ENCODE assay signal across 24 cellular contexts in the genomic region with DNA sequence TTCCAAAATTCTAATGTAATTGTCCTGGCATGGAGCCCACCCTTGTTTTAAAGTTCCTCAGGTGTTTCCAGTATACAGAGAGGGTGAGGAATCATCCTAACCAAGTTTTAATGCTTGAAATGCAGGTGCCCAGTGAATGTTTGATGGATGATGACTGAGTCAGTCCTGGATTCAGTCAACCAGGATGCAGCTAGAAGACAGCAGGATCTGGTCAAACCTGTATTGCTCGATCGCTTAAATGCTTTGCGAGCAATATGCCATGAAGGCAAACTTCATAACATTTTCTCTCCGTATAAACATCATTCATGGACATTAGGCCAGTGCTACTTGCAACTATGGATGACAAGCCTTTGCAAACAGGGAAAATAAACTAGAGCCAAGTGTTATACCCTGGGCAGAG.
A peak's percentile ranks its signal among the peaks of the same experiment; 100 is the strongest.
DNase-seq lines count a peak whose midpoint lies in the region; ATAC-seq lines count a peak whose summit lies in the region.
"Had no signal": no experiment of that assay in that cellular context is flagged by ENCODE, and none has a peak within 500 bp of the region (broad histone marks: within the 10 kb centered on the region; RNA-seq: fewer than 3 reads in every experiment).

No MANE protein-coding gene starts in this region.

- ATAC-seq in esophagus mucosa (peak; percentile 35), HG02571 (IDR thresholded peaks at IDR 0.05; ENCODE audit: unreplicated experiment) (no peak)
- ATAC-seq: K562, Panc1 had no signal

- DNase-seq in NCI-H345 (lab: John Stamatoyannopoulos, UW) (peak; percentile 25), NCI-H345 treated with DMSO at 0.1 percent for 48 hours (lab: John Stamatoyannopoulos, UW; ENCODE audit: unreplicated experiment) (no peak), NCI-H1105 treated with DMSO at 0.1 percent for 48 hours (lab: John Stamatoyannopoulos, UW) (peak; percentile 15), middle frontal gyrus (ENCODE audit: extremely low spot score, low spot score) (no peak), OCI-M2 (lab: John Stamatoyannopoulos, UW; ENCODE audit: unreplicated experiment) (no peak)
- DNase-seq: 8988T, ACHN, BE2C, Calu3, HCEC 1CT, Kasumi-1, MV-4-11, NCI-H1417, NCI-H1694, NCI-H2081, NCI-H2171 treated with DMSO at 0.1 percent for 48 hours, NCI-H446, NCI-H526 treated with DMSO at 0.1 percent for 48 hours, SHP77 treated with DMSO at 0.1 percent for 48 hours, T-helper 1 cell had no signal

Comparison
In these comparisons a context has a peak if more than half of its experiments do, and no peak if none do; other contexts are left out.
1. DNase-seq: peak in NCI-H345 (single experiment) and NCI-H1105 treated with DMSO at 0.1 percent for 48 hours (single experiment); none in NCI-H345 treated with DMSO at 0.1 percent for 48 hours (single experiment), middle frontal gyrus (single experiment) and OCI-M2 (single experiment).